ENCODE assay signal across 8 cellular contexts in the genomic region with DNA sequence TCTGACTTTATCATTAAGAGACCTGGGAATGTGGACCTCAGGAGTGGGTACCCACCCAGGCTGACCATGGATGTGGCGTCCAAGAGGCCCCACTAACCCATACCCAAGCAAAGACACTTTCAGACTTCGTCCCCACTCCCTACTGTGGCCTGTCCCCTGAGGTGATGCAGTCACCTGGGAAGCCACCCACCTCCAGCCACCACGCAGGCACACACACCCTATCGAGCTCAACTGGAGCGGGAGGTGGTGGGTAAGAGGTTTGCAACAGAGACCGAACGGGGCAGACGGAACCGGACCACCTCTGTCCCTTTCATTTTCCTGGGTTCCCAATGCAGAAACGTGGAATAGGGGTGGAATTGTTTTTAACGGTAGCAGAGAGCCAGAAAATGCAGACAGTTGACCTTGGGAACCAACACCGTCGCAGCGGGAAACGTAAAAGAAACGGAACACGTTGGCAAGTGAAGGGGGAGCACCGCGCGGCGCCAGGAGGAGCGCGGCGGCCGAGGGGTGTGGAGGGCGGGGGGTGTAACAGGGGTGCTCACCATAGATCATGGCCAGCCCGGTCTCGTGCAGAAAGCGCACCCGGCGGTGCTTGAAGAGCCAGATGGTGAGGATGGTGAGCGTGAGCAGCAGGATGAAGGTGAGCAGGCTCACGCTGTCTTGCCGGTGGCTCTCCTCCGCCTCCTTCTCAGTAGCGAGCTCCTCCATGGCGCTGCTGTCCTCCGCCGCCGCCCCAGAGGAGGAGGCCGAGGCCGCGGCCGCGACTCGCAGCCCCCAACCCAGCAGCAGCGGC. TPM values are rescaled to one million over a fixed set of nuclear protein-coding genes. Genes with fewer than 3 reads are reported as not detected.
DNase-seq lines count a peak whose midpoint lies in the region; ATAC-seq and TF ChIP-seq lines count a peak whose summit lies in the region.

No MANE protein-coding gene starts in this region.

- no peaks in the 10 kb centered on the region for H3K9me3 ChIP-seq in iPS-15b (ENCODE audit: control insufficient read depth, insufficient read depth, low read length)

- H3K4me1 ChIP-seq in iPS-15b (ENCODE audit: control insufficient read depth, insufficient read depth, low read length) = peaks cover 4% of the 10 kb centered on the region

- peak overlapping the region; percentile 93 for H3K4me3 Mint-ChIP-seq in activated naive CD8-positive, alpha-beta T cell

- H3K27ac Mint-ChIP-seq in activated naive CD8-positive, alpha-beta T cell = peak overlapping the region; percentile 84

- H3K4me3 ChIP-seq in iPS-15b (ENCODE audit: low read depth, low read length) = peak overlapping the region; percentile 80

- TF ChIP-seq CTCF in GM13977 (IDR thresholded peaks at IDR 0.05; ENCODE audit: extremely low read depth, insufficient read depth, missing control alignments) = no peak
- no peak for TF ChIP-seq CTCF in GM13976 (IDR thresholded peaks at IDR 0.05; ENCODE audit: borderline replicate concordance, control extremely low read depth, extremely low read depth, insufficient read depth, missing control alignments)

- H3K27me3 Mint-ChIP-seq in activated naive CD8-positive, alpha-beta T cell = peaks cover 3% of the 10 kb centered on the region

- no peaks in the 10 kb centered on the region for H3K36me3 Mint-ChIP-seq in activated naive CD8-positive, alpha-beta T cell

- DNase-seq in GM13977 (ENCODE audit: low spot score) (peak; percentile 20), NCI-H526 (lab: John Stamatoyannopoulos, UW) (peak; percentile 23 to 34), SK-N-DZ (ENCODE audit: low spot score) (no peak), GM13976 (ENCODE audit: low spot score) (no peak)
- peak; percentile 41 for DNase-seq in stimulated activated CD4-positive, alpha-beta T cell treated with anti-CD3 and anti-CD28 coated beads, Interleukin-15, amount 100 ng/mL, for 24 hours

- ATAC-seq in HG02588 (IDR thresholded peaks at IDR 0.05; ENCODE audit: unreplicated experiment) = peak; percentile 30

- H3K9me3 Mint-ChIP-seq in activated naive CD8-positive, alpha-beta T cell (ENCODE audit: low read depth) = no peaks in the 10 kb centered on the region

- H3K27me3 ChIP-seq in iPS-15b (ENCODE audit: control insufficient read depth, insufficient read depth, low read length) = no peaks in the 10 kb centered on the region

- H3K4me1 Mint-ChIP-seq in activated naive CD8-positive, alpha-beta T cell (ENCODE audit: low read depth) = peaks cover 14% of the 10 kb centered on the region

- in situ Hi-C loops in GM13977 (cut with MboI; ENCODE audit: low pct_unique_long_range_greater_than_20kb, low sequenced_read_pairs, unreplicated experiment) = no loop called here
- in situ Hi-C loops in GM13976 (cut with MboI; ENCODE audit: low sequenced_read_pairs, unreplicated experiment) = no loop called here

- peak overlapping the region; percentile 54 for H3K9ac ChIP-seq in iPS-15b (ENCODE audit: low read depth, low read length)

- H3K36me3 ChIP-seq in iPS-15b (ENCODE audit: control insufficient read depth, insufficient read depth, low read length) = no peaks in the 10 kb centered on the region

RNA-seq across cellular contexts. Expression of gene SLC9A7, which starts 0.6 kb away (rescaled TPM):
- 4.0 and 12.2 TPM in 2 replicates for polyA plus RNA-seq in SK-N-DZ (2014; cell fraction: cytosol; rRNA removed)
- 4.5 and 5.3 TPM in 2 replicates for polyA plus RNA-seq in SK-N-DZ (2014; cell fraction: nucleus; rRNA removed)

Comparison
In these comparisons a context has a peak if more than half of its experiments do, and no peak if none do; other contexts are left out.
1. DNase-seq: peak in GM13977 (single experiment), NCI-H526 (2 of 2) and stimulated activated CD4-positive, alpha-beta T cell treated with anti-CD3 and anti-CD28 coated beads, Interleukin-15, amount 100 ng/mL, for 24 hours (single experiment); none in SK-N-DZ (single experiment) and GM13976 (single experiment).